ENCODE assay signal across 13 cellular contexts in genomic region chr5:125196479-125197183, GRCh38.
A peak's percentile ranks its signal among the peaks of the same experiment; 100 is the strongest.
DNase-seq lines count a peak whose midpoint lies in the region; TF ChIP-seq lines count a peak whose summit lies in the region.
"Had no signal": no experiment of that assay in that cellular context is flagged by ENCODE, and none has a peak within 500 bp of the region (broad histone marks: within the 10 kb centered on the region; RNA-seq: fewer than 3 reads in every experiment).

No MANE protein-coding gene starts in this region.

- H3K36me3 ChIP-seq in right atrium auricular region = no peaks in the 10 kb centered on the region
- H3K36me3 ChIP-seq in stomach smooth muscle (ENCODE audit: control insufficient read depth in 2 of 2, insufficient read depth in 2 of 2, low read length in 2 of 2) = no peaks in the 10 kb centered on the region
- H3K36me3 ChIP-seq: breast epithelium, tibial nerve had no signal

- DNase-seq in NCI-H1694 (lab: John Stamatoyannopoulos, UW) = peak; percentile 77
- peak; percentile 78 for DNase-seq in NCI-H82 (lab: John Stamatoyannopoulos, UW)
- DNase-seq in right atrium auricular region (ENCODE audit: low spot score) = no peak
- DNase-seq in stimulated activated CD4-positive, alpha-beta T cell treated with anti-CD3 and anti-CD28 coated beads, Interleukin-4, amount 100 ng/mL, for 24 hours = no peak
- no peak for DNase-seq in dermis blood vessel endothelial cell
- no peak for DNase-seq in SW 1271 (lab: John Stamatoyannopoulos, UW)
- DNase-seq: activated CD4-positive, alpha-beta T cell treated with anti-CD3 and anti-CD28 coated beads, Interleukin-2, amount 50 U/mL, for 1 hour; Caco-2; MM.1S; PC-3 had no signal

- H3K4me3 ChIP-seq in right atrium auricular region = no peak overlapping the region
- peak overlapping the region in 1 of 2 donors; percentile 31 for H3K4me3 ChIP-seq in stomach smooth muscle (ENCODE audit: low read length in 2 of 2)
- H3K4me3 ChIP-seq: breast epithelium, tibial nerve had no signal

- H3K9me3 ChIP-seq in right atrium auricular region = no peaks in the 10 kb centered on the region
- no peaks in the 10 kb centered on the region for H3K9me3 ChIP-seq in stomach smooth muscle (ENCODE audit: control insufficient read depth in 2 of 2, low read length in 2 of 2)
- H3K9me3 ChIP-seq: breast epithelium, Caco-2, tibial nerve had no signal

- no peaks in the 10 kb centered on the region for H3K27me3 ChIP-seq in right atrium auricular region
- no peaks in the 10 kb centered on the region for H3K27me3 ChIP-seq in stomach smooth muscle (ENCODE audit: control insufficient read depth in 1 of 2, insufficient read depth in 2 of 2, low read length in 2 of 2)
- H3K27me3 ChIP-seq: breast epithelium, tibial nerve had no signal

- TF ChIP-seq CTCF in right atrium auricular region (IDR thresholded peaks at IDR 0.05) = no peak

- H3K27ac ChIP-seq in right atrium auricular region = peak overlapping the region; percentile 30 to 84
- peak overlapping the region; percentile 18 for H3K27ac ChIP-seq in stomach smooth muscle (ENCODE audit: low read length)
- H3K27ac ChIP-seq: breast epithelium, tibial nerve had no signal

- H3K9ac ChIP-seq in stomach smooth muscle (ENCODE audit: low read length in 2 of 2) = no peak overlapping the region

- H3K4me1 ChIP-seq in right atrium auricular region (peaks cover 0 to 37% of the 10 kb centered on the region in 2 donors), stomach smooth muscle (ENCODE audit: control insufficient read depth, insufficient read depth, low read length) (peaks cover 8% of the 10 kb centered on the region)
- H3K4me1 ChIP-seq: breast epithelium, Caco-2 had no signal

Comparison
In these comparisons a context has a peak if more than half of its experiments do, and no peak if none do; other contexts are left out.
1. DNase-seq: peak in NCI-H1694 (single experiment) and NCI-H82 (single experiment); none in right atrium auricular region (single experiment), stimulated activated CD4-positive, alpha-beta T cell treated with anti-CD3 and anti-CD28 coated beads, Interleukin-4, amount 100 ng/mL, for 24 hours (single experiment), dermis blood vessel endothelial cell (single experiment) and SW 1271 (0 of 2).